ENCODE assay signal across 20 cellular contexts in genomic region chr10:132143162-132143561, GRCh38. TPM values are rescaled to one million over a fixed set of nuclear protein-coding genes. Genes with fewer than 3 reads are reported as not detected.
DNase-seq lines count a peak whose midpoint lies in the region; ATAC-seq and TF ChIP-seq lines count a peak whose summit lies in the region.
"Had no signal": no experiment of that assay in that cellular context is flagged by ENCODE, and none has a peak within 500 bp of the region (broad histone marks: within the 10 kb centered on the region; RNA-seq: fewer than 3 reads in every experiment).

No MANE protein-coding gene starts in this region.

- no peaks in the 10 kb centered on the region for H3K36me3 ChIP-seq in heart left ventricle
- H3K36me3 ChIP-seq in right atrium auricular region, result no peaks in the 10 kb centered on the region
- no peaks in the 10 kb centered on the region for H3K36me3 ChIP-seq in adipocyte (ENCODE audit: control insufficient read depth, insufficient read depth, low read length, severe bottlenecking)
- H3K36me3 ChIP-seq: right lobe of liver had no signal

- no peak for TF ChIP-seq POLR2A in heart left ventricle (IDR thresholded peaks at IDR 0.05)

- no peak overlapping the region for H3K9ac ChIP-seq in adipocyte (ENCODE audit: low read length)
- H3K9ac ChIP-seq: parathyroid adenoma had no signal

- DNase-seq in heart left ventricle, result peak in 3 of 5 donors; percentile 15 to 39 (median 22)
- no peak for DNase-seq in right atrium auricular region (ENCODE audit: low spot score)
- peak; percentile 41 for DNase-seq in adipocyte (ENCODE audit: low read depth)
- peak; percentile 69 for DNase-seq in iPS-NIHi7 (ENCODE audit: extremely low spot score)
- DNase-seq in posterior vena cava (ENCODE audit: low spot score), result peak; percentile 55
- DNase-seq in G401 (ENCODE audit: low spot score), result no peak
- DNase-seq: activated gamma-delta T cell, HCEC 1CT, NCI-H1105, NCI-H226, NCI-H748 treated with DMSO at 0.1 percent for 48 hours, SW 1271 had no signal

- in situ Hi-C loops in G401 (cut with HindIII; ENCODE audit: low sequenced_read_pairs), result no loop called here

- H3K27ac ChIP-seq in heart left ventricle (no peak overlapping the region), right atrium auricular region (no peak overlapping the region)
- H3K27ac ChIP-seq: C4-2B, esophagus muscularis mucosa, parathyroid adenoma, right lobe of liver had no signal

- H3K4me1 ChIP-seq in heart left ventricle (peaks cover 0 to 13% (median 0%) of the 10 kb centered on the region in 12 donors), right atrium auricular region (peaks cover 0 to 12% of the 10 kb centered on the region in 2 donors), adipocyte (ENCODE audit: control insufficient read depth, insufficient read depth, low read length) (no peaks in the 10 kb centered on the region)
- H3K4me1 ChIP-seq: parathyroid adenoma, right lobe of liver had no signal

- H3K9me3 ChIP-seq in heart left ventricle, result no peaks in the 10 kb centered on the region
- H3K9me3 ChIP-seq in right atrium auricular region, result no peaks in the 10 kb centered on the region
- no peaks in the 10 kb centered on the region for H3K9me3 ChIP-seq in adipocyte (ENCODE audit: control insufficient read depth, low read length)
- H3K9me3 ChIP-seq: esophagus muscularis mucosa, right lobe of liver had no signal

- 32 to 49% (median 46%) methylated on average over 12 of the region's 12 CpGs for WGBS in heart left ventricle, 4 donors

- H3K4me3 ChIP-seq in heart left ventricle, result no peak overlapping the region
- H3K4me3 ChIP-seq in right atrium auricular region, result no peak overlapping the region
- H3K4me3 ChIP-seq in adipocyte (ENCODE audit: low read length), result no peak overlapping the region
- H3K4me3 ChIP-seq: esophagus muscularis mucosa, right lobe of liver had no signal

- peaks cover 0 to 12% (median 0%) of the 10 kb centered on the region in 9 donors for H3K27me3 ChIP-seq in heart left ventricle
- no peaks in the 10 kb centered on the region for H3K27me3 ChIP-seq in right atrium auricular region
- peaks cover 27% of the 10 kb centered on the region for H3K27me3 ChIP-seq in adipocyte (replicated peaks; ENCODE audit: control insufficient read depth, insufficient read depth, low read length)
- H3K27me3 ChIP-seq: right lobe of liver had no signal

- no peak for ATAC-seq in heart left ventricle
- ATAC-seq in HG02759 (IDR thresholded peaks at IDR 0.05; ENCODE audit: unreplicated experiment), result no peak
- ATAC-seq in HG03095 (IDR thresholded peaks at IDR 0.05; ENCODE audit: unreplicated experiment), result no peak
- ATAC-seq: stimulated activated naive CD8-positive, alpha-beta T cell treated with anti-CD3 and anti-CD28 coated beads, Interleukin-15, Interleukin-2, amounts not matched to agents 100 U/mL and 50 U/mL, for 24 hours had no signal

- TF ChIP-seq CTCF in heart left ventricle (IDR thresholded peaks at IDR 0.05) (no peak), right atrium auricular region (IDR thresholded peaks at IDR 0.05) (no peak)

- intact Hi-C loops in heart left ventricle (cut with DNase I), result loop anchor here (5.0 to 10.0 kb wide), 5 partner anchors 106 to 258 kb away; no protein-coding TSS in a partner anchor
- intact Hi-C loops in posterior vena cava (cut with DNase I), result loop anchor here in 1 of 2 donors (10.0 kb wide), 1 partner anchor 258 kb away; no protein-coding TSS in a partner anchor

RNA-seq across cellular contexts. Expression of gene DPYSL4, which starts 43.6 kb away (rescaled TPM):
- total RNA-seq in heart left ventricle (100 to 1,000 TPM in 1 of 9 donors, 10 to 100 TPM in 8; 13.2 to 127 (median 45.9) TPM), right atrium auricular region (1 to 10 TPM; 3.4 to 4.1 TPM), posterior vena cava (1 to 10 TPM; 1.4 to 2.1 TPM)
- polyA plus RNA-seq in heart left ventricle, result 10 to 100 TPM in 1 of 2 donors, 1 to 10 TPM in 1; 4.0 to 33.1 TPM
- 4.9 and 6.0 TPM in 2 replicates for total RNA-seq in G401 (2014; rRNA removed; shearing (Covaris generic))
- total RNA-seq: OCI-LY7 had no signal

Comparison
In these comparisons a context has a peak if more than half of its experiments do, and no peak if none do; other contexts are left out.
1. DNase-seq: peak in heart left ventricle (3 of 5), adipocyte (single experiment), iPS-NIHi7 (single experiment) and posterior vena cava (single experiment); none in right atrium auricular region (single experiment) and G401 (single experiment).